ENCODE assay signal across 30 cellular contexts in genomic region chr18:25595274-25595673, GRCh38.
"Had no signal": no experiment of that assay in that cellular context is flagged by ENCODE, and none has a peak within 500 bp of the region (broad histone marks: within the 10 kb centered on the region; RNA-seq: fewer than 3 reads in every experiment).

No MANE protein-coding gene starts in this region.

- DNase-seq: activated B cell treated with CpG ODN at 0.5 μM for 24 hours; activated CD4-positive, alpha-beta T cell treated with anti-CD3 and anti-CD28 coated beads for 48 hours; activated CD4-positive, alpha-beta T cell treated with anti-CD3 and anti-CD28 coated beads, Interleukin-2, amount 50 U/mL, for 1 hour; activated CD4-positive, alpha-beta T cell treated with anti-CD3 and anti-CD28 coated beads, Interleukin-2, amount 50 U/mL, for 48 hours; activated CD8-positive, alpha-beta memory T cell treated with anti-CD3 and anti-CD28 coated beads for 24 hours; activated CD8-positive, alpha-beta T cell treated with anti-CD3 and anti-CD28 coated beads for 36 hours; activated effector memory CD4-positive, alpha-beta T cell treated with Interleukin-2 at 50 U/mL for 16 hours; activated gamma-delta T cell treated with Interleukin-2 at 50 U/mL for 16 hours; activated naive CD4-positive, alpha-beta T cell treated with Interleukin-2 at 50 U/mL for 16 hours; activated naive CD8-positive, alpha-beta T cell treated with anti-CD3 and anti-CD28 coated beads for 36 hours; activated naive CD8-positive, alpha-beta T cell treated with anti-CD3 and anti-CD28 coated beads, Interleukin-2, amount 50 U/mL, for 24 hours; activated T-cell treated with anti-CD3 and anti-CD28 coated beads, Interleukin-2, amount 50 U/mL, for 4 hours; adrenal gland; amygdala; aorta; body of pancreas; caudate nucleus; cortex of kidney; effector CD8-positive, alpha-beta T cell; esophagus squamous epithelium; foreskin fibroblast; heart left ventricle; T-helper 1 cell; T-helper 17 cell; T1000; WERI-Rb-1 had no signal

- H3K36me3 ChIP-seq: adrenal gland, esophagus squamous epithelium, heart left ventricle, WERI-Rb-1 had no signal

- H3K9me3 ChIP-seq: adrenal gland, body of pancreas, esophagus squamous epithelium, heart left ventricle had no signal

- H3K4me1 Mint-ChIP-seq: activated B cell treated with CpG ODN at 0.5 μM for 24 hours; activated naive CD4-positive, alpha-beta T cell treated with anti-CD3 and anti-CD28 coated beads, Interleukin-2, amount 50 U/mL, for 24 hours; activated naive CD8-positive, alpha-beta T cell treated with anti-CD3 and anti-CD28 coated beads for 36 hours; activated naive CD8-positive, alpha-beta T cell treated with anti-CD3 and anti-CD28 coated beads, Interleukin-2, amount 50 U/mL, for 24 hours; activated T-helper 17 cell treated with anti-CD3 and anti-CD28 coated beads, Interleukin-2, amount 50 U/mL, for 72 hours; T-helper 17 cell had no signal

- H3K27me3 ChIP-seq: adrenal gland, body of pancreas, heart left ventricle had no signal

- H3K4me1 ChIP-seq: body of pancreas, esophagus squamous epithelium, heart left ventricle had no signal

- H3K4me3 Mint-ChIP-seq: activated B cell treated with CpG ODN at 0.5 μM for 24 hours; activated CD8-positive, alpha-beta T cell treated with anti-CD3 and anti-CD28 coated beads for 36 hours; activated naive CD4-positive, alpha-beta T cell treated with anti-CD3 and anti-CD28 coated beads, Interleukin-2, amount 50 U/mL, for 24 hours; activated naive CD8-positive, alpha-beta T cell treated with anti-CD3 and anti-CD28 coated beads for 36 hours; activated naive CD8-positive, alpha-beta T cell treated with anti-CD3 and anti-CD28 coated beads, Interleukin-2, amount 50 U/mL, for 24 hours; activated T-cell treated with anti-CD3 and anti-CD28 coated beads, Interleukin-2, amount 50 U/mL, for 4 hours; activated T-helper 17 cell treated with anti-CD3 and anti-CD28 coated beads, Interleukin-2, amount 50 U/mL, for 72 hours; T-helper 17 cell; T-helper 2 cell treated with Interferon-gamma antibody and Interleukin-4, amounts not matched to agents 5 μg/mL and 100 μg/mL, for 36 hours had no signal

- H3K27ac Mint-ChIP-seq: activated B cell treated with CpG ODN at 0.5 μM for 24 hours; activated CD8-positive, alpha-beta T cell treated with anti-CD3 and anti-CD28 coated beads for 36 hours; activated naive CD4-positive, alpha-beta T cell treated with anti-CD3 and anti-CD28 coated beads, Interleukin-2, amount 50 U/mL, for 24 hours; activated naive CD8-positive, alpha-beta T cell treated with anti-CD3 and anti-CD28 coated beads for 36 hours; activated naive CD8-positive, alpha-beta T cell treated with anti-CD3 and anti-CD28 coated beads, Interleukin-2, amount 50 U/mL, for 24 hours; activated T-helper 17 cell treated with anti-CD3 and anti-CD28 coated beads, Interleukin-2, amount 50 U/mL, for 72 hours; T-helper 17 cell; T-helper 2 cell treated with Interferon-gamma antibody and Interleukin-4, amounts not matched to agents 5 μg/mL and 100 μg/mL, for 36 hours had no signal

- H3K4me3 ChIP-seq: adrenal gland, body of pancreas, esophagus squamous epithelium, heart left ventricle had no signal

- H3K27ac ChIP-seq: body of pancreas, epithelial cell of prostate, esophagus squamous epithelium, heart left ventricle, WERI-Rb-1 had no signal

- H3K36me3 Mint-ChIP-seq: activated naive CD4-positive, alpha-beta T cell treated with anti-CD3 and anti-CD28 coated beads, Interleukin-2, amount 50 U/mL, for 24 hours; activated naive CD8-positive, alpha-beta T cell treated with anti-CD3 and anti-CD28 coated beads for 36 hours had no signal

- H3K9me3 Mint-ChIP-seq: activated B cell treated with CpG ODN at 0.5 μM for 24 hours; activated CD8-positive, alpha-beta T cell treated with anti-CD3 and anti-CD28 coated beads for 36 hours; activated naive CD4-positive, alpha-beta T cell treated with anti-CD3 and anti-CD28 coated beads, Interleukin-2, amount 50 U/mL, for 24 hours; activated naive CD8-positive, alpha-beta T cell treated with anti-CD3 and anti-CD28 coated beads for 36 hours; activated naive CD8-positive, alpha-beta T cell treated with anti-CD3 and anti-CD28 coated beads, Interleukin-2, amount 50 U/mL, for 24 hours; activated T-cell treated with anti-CD3 and anti-CD28 coated beads, Interleukin-2, amount 50 U/mL, for 4 hours; T-helper 2 cell treated with Interferon-gamma antibody and Interleukin-4, amounts not matched to agents 5 μg/mL and 100 μg/mL, for 36 hours had no signal

- H3K27me3 Mint-ChIP-seq: activated B cell treated with CpG ODN at 0.5 μM for 24 hours; activated CD8-positive, alpha-beta T cell treated with anti-CD3 and anti-CD28 coated beads for 36 hours; activated naive CD4-positive, alpha-beta T cell treated with anti-CD3 and anti-CD28 coated beads, Interleukin-2, amount 50 U/mL, for 24 hours; activated naive CD8-positive, alpha-beta T cell treated with anti-CD3 and anti-CD28 coated beads for 36 hours; activated naive CD8-positive, alpha-beta T cell treated with anti-CD3 and anti-CD28 coated beads, Interleukin-2, amount 50 U/mL, for 24 hours; activated T-helper 17 cell treated with anti-CD3 and anti-CD28 coated beads, Interleukin-2, amount 50 U/mL, for 72 hours; T-helper 17 cell had no signal
